23 cellular contexts compared by ENCODE assay signal in genomic region chr11:14275081-14275480, GRCh38.
A peak's percentile ranks its signal among the peaks of the same experiment; 100 is the strongest.
DNase-seq lines count a peak whose midpoint lies in the region; ATAC-seq and TF ChIP-seq lines count a peak whose summit lies in the region.
"Had no signal": no experiment of that assay in that cellular context is flagged by ENCODE, and none has a peak within 500 bp of the region (broad histone marks: within the 10 kb centered on the region; RNA-seq: fewer than 3 reads in every experiment).

No MANE protein-coding gene starts in this region.

- H2AFZ ChIP-seq in mesenchymal stem cell (ENCODE audit: low read depth, low read length), result no peak overlapping the region

- H2BK120ac ChIP-seq in mesenchymal stem cell (ENCODE audit: low read depth, low read length), result no peak overlapping the region

- no peak overlapping the region for H3K23ac ChIP-seq in mesenchymal stem cell (ENCODE audit: low read length in 2 of 2)

- H3K4ac ChIP-seq in mesenchymal stem cell (ENCODE audit: low read depth in 1 of 2, low read length in 2 of 2), result no peak overlapping the region

- no peak overlapping the region for H3K18ac ChIP-seq in mesenchymal stem cell (ENCODE audit: low read depth in 1 of 2, low read length in 2 of 2)

- H3K4me1 Mint-ChIP-seq in natural killer cell treated with Interleukin-12 subunit alpha and Interleukin-12 subunit beta and Interleukin-15 and Interleukin-18, amount 100 ng/mL, for 72 hours (ENCODE audit: low read depth in 2 of 2), result peaks cover 38 to 45% of the 10 kb centered on the region in 2 donors
- peaks cover 28 to 42% of the 10 kb centered on the region in 2 donors for H3K4me1 Mint-ChIP-seq in natural killer cell

- no peaks in the 10 kb centered on the region for H3K27me3 Mint-ChIP-seq in natural killer cell treated with Interleukin-12 subunit alpha and Interleukin-12 subunit beta and Interleukin-15 and Interleukin-18, amount 100 ng/mL, for 72 hours
- no peaks in the 10 kb centered on the region for H3K27me3 Mint-ChIP-seq in natural killer cell (ENCODE audit: low read depth in 2 of 2)
- H3K27me3 Mint-ChIP-seq: activated CD4-positive, alpha-beta memory T cell treated with anti-CD3 and anti-CD28 coated beads, Interleukin-2, amount 10 ng/mL, durations not matched to agents 7 days and 5 days; activated naive CD8-positive, alpha-beta T cell treated with anti-CD3 and anti-CD28 coated beads, Interleukin-2, amount 50 U/mL, for 24 hours; stimulated activated naive CD8-positive, alpha-beta T cell treated with anti-CD3 and anti-CD28 coated beads, Interleukin-15, amount 100 ng/mL, for 72 hours; type B pancreatic cell had no signal

- no peak overlapping the region for H2AK5ac ChIP-seq in mesenchymal stem cell (ENCODE audit: low read length, severe bottlenecking)

- peaks cover 13% of the 10 kb centered on the region for H3K79me1 ChIP-seq in mesenchymal stem cell (replicated peaks; ENCODE audit: low read length, poor library complexity, severe bottlenecking)

- H3K27me3 ChIP-seq in mesenchymal stem cell (ENCODE audit: control insufficient read depth in 1 of 2, insufficient read depth in 1 of 2, low read length in 2 of 2), result no peaks in the 10 kb centered on the region
- H3K27me3 ChIP-seq: ovary had no signal

- intact Hi-C loops in natural killer cell (cut with micrococcal nuclease), result no loop called here

- H3K9ac ChIP-seq in mesenchymal stem cell (ENCODE audit: low read length), result no peak overlapping the region

- H3K27ac Mint-ChIP-seq in natural killer cell treated with Interleukin-12 subunit alpha and Interleukin-12 subunit beta and Interleukin-15 and Interleukin-18, amount 100 ng/mL, for 72 hours, result peak overlapping the region; percentile 55 to 86
- peak overlapping the region in 1 of 2 donors; percentile 78 for H3K27ac Mint-ChIP-seq in natural killer cell
- H3K27ac Mint-ChIP-seq: activated CD4-positive, alpha-beta memory T cell treated with anti-CD3 and anti-CD28 coated beads, Interleukin-2, amount 10 ng/mL, durations not matched to agents 7 days and 5 days; activated naive CD8-positive, alpha-beta T cell treated with anti-CD3 and anti-CD28 coated beads, Interleukin-2, amount 50 U/mL, for 24 hours; stimulated activated naive CD8-positive, alpha-beta T cell treated with anti-CD3 and anti-CD28 coated beads, Interleukin-15, amount 100 ng/mL, for 72 hours; type B pancreatic cell had no signal

- DNase-seq in natural killer cell treated with Interleukin-12 subunit alpha and Interleukin-12 subunit beta and Interleukin-15 and Interleukin-18, amount 100 ng/mL, for 72 hours (ENCODE audit: low spot score), result no peak
- DNase-seq in natural killer cell, result no peak
- DNase-seq in brain pericyte (ENCODE audit: low read depth, low spot score), result peak; percentile 34
- peak; percentile 21 for DNase-seq in mesenchymal stem cell
- no peak for DNase-seq in activated effector memory CD4-positive, alpha-beta T cell treated with Interleukin-2 at 50 U/mL for 16 hours
- DNase-seq in NCI-H1105 treated with DMSO at 0.1 percent for 48 hours (lab: John Stamatoyannopoulos, UW), result no peak
- DNase-seq: activated CD4-positive, alpha-beta memory T cell treated with anti-CD3 and anti-CD28 coated beads, Interleukin-2, amount 10 ng/mL, durations not matched to agents 7 days and 5 days; activated naive CD8-positive, alpha-beta T cell treated with anti-CD3 and anti-CD28 coated beads, Interleukin-2, amount 50 U/mL, for 24 hours; activated T-cell treated with anti-CD3 and anti-CD28 coated beads, Interleukin-2, amount 50 U/mL, for 48 hours; cerebellar nuclear complex; effector memory CD4-positive, alpha-beta T cell; foreskin fibroblast; NCI-H69; ovary; SIG-M5; stimulated activated CD4-positive, alpha-beta T cell treated with anti-CD3 and anti-CD28 coated beads, Interleukin-2, amount 100 ng/mL, for 24 hours; stimulated activated naive CD8-positive, alpha-beta T cell treated with anti-CD3 and anti-CD28 coated beads, Interleukin-15, amount 100 ng/mL, for 72 hours; T-helper 1 cell had no signal

- H3K4me1 ChIP-seq in mesenchymal stem cell (ENCODE audit: control insufficient read depth, insufficient read depth, low read depth, low read length), result no peaks in the 10 kb centered on the region

- no peak overlapping the region for H2BK5ac ChIP-seq in mesenchymal stem cell (ENCODE audit: low read depth, low read length, poor library complexity, severe bottlenecking)

- H3K14ac ChIP-seq in mesenchymal stem cell (ENCODE audit: low read length in 2 of 2), result no peak overlapping the region

- no peak overlapping the region for H2BK15ac ChIP-seq in mesenchymal stem cell (ENCODE audit: low read depth, poor library complexity, severe bottlenecking)

- no peaks in the 10 kb centered on the region for H3K9me3 ChIP-seq in mesenchymal stem cell (ENCODE audit: control insufficient read depth, low read length)
- H3K9me3 ChIP-seq: A549, ovary had no signal

- no peak overlapping the region for H4K91ac ChIP-seq in mesenchymal stem cell (ENCODE audit: low read length)

- no peak for ATAC-seq in natural killer cell treated with Interleukin-12 subunit alpha and Interleukin-12 subunit beta and Interleukin-15 and Interleukin-18, amount 100 ng/mL, for 72 hours
- ATAC-seq in natural killer cell (no peak), HG03378 (IDR thresholded peaks at IDR 0.05; ENCODE audit: unreplicated experiment) (no peak), HG02840 (IDR thresholded peaks at IDR 0.05; ENCODE audit: low FRiP score, unreplicated experiment) (no peak)
- ATAC-seq: A549; activated naive CD8-positive, alpha-beta T cell treated with anti-CD3 and anti-CD28 coated beads, Interleukin-2, amount 50 U/mL, for 24 hours; stimulated activated naive CD8-positive, alpha-beta T cell treated with anti-CD3 and anti-CD28 coated beads, Interleukin-15, amount 100 ng/mL, for 72 hours had no signal

- no peak overlapping the region for H3K27ac ChIP-seq in mesenchymal stem cell (ENCODE audit: low read length, poor library complexity, severe bottlenecking)
- H3K27ac ChIP-seq: A549, ovary, VCaP had no signal

- peaks cover 14 to 77% of the 10 kb centered on the region in 2 experiments for H3K36me3 ChIP-seq in mesenchymal stem cell (ENCODE audit: control insufficient read depth in 1 of 2, insufficient read depth in 2 of 2, low read depth in 1 of 2, low read length in 2 of 2)
- H3K36me3 ChIP-seq: ovary had no signal

- no peak for TF ChIP-seq CTCF in natural killer cell (IDR thresholded peaks at IDR 0.05)

- H3K9me3 Mint-ChIP-seq in natural killer cell treated with Interleukin-12 subunit alpha and Interleukin-12 subunit beta and Interleukin-15 and Interleukin-18, amount 100 ng/mL, for 72 hours, result no peaks in the 10 kb centered on the region
- H3K9me3 Mint-ChIP-seq in natural killer cell, result no peaks in the 10 kb centered on the region
- H3K9me3 Mint-ChIP-seq: activated naive CD8-positive, alpha-beta T cell treated with anti-CD3 and anti-CD28 coated beads, Interleukin-2, amount 50 U/mL, for 24 hours; stimulated activated naive CD8-positive, alpha-beta T cell treated with anti-CD3 and anti-CD28 coated beads, Interleukin-15, amount 100 ng/mL, for 72 hours; type B pancreatic cell had no signal

- H3K4me2 ChIP-seq in mesenchymal stem cell (ENCODE audit: low read length, poor library complexity, severe bottlenecking), result no peak overlapping the region
- H3K4me2 ChIP-seq: A549 had no signal

- H4K8ac ChIP-seq in mesenchymal stem cell (ENCODE audit: low read length), result no peak overlapping the region

- no peak overlapping the region for H3K4me3 Mint-ChIP-seq in natural killer cell treated with Interleukin-12 subunit alpha and Interleukin-12 subunit beta and Interleukin-15 and Interleukin-18, amount 100 ng/mL, for 72 hours
- no peak overlapping the region for H3K4me3 Mint-ChIP-seq in natural killer cell
- H3K4me3 Mint-ChIP-seq: activated CD4-positive, alpha-beta memory T cell treated with anti-CD3 and anti-CD28 coated beads, Interleukin-2, amount 10 ng/mL, durations not matched to agents 7 days and 5 days; activated naive CD8-positive, alpha-beta T cell treated with anti-CD3 and anti-CD28 coated beads, Interleukin-2, amount 50 U/mL, for 24 hours; stimulated activated naive CD8-positive, alpha-beta T cell treated with anti-CD3 and anti-CD28 coated beads, Interleukin-15, amount 100 ng/mL, for 72 hours; type B pancreatic cell had no signal

- peaks cover 5% of the 10 kb centered on the region for H3K36me3 Mint-ChIP-seq in natural killer cell treated with Interleukin-12 subunit alpha and Interleukin-12 subunit beta and Interleukin-15 and Interleukin-18, amount 100 ng/mL, for 72 hours
- no peaks in the 10 kb centered on the region for H3K36me3 Mint-ChIP-seq in natural killer cell

- H3K4me3 ChIP-seq in mesenchymal stem cell (ENCODE audit: insufficient read depth in 1 of 2, low read depth in 1 of 2, low read length in 2 of 2), result no peak overlapping the region
- H3K4me3 ChIP-seq: A549, ovary had no signal

- H2BK12ac ChIP-seq in mesenchymal stem cell (ENCODE audit: low read length in 2 of 2), result no peak overlapping the region

Comparison
In these comparisons a context has a peak if more than half of its experiments do, and no peak if none do; other contexts are left out.
1. DNase-seq: peak in brain pericyte (single experiment) and mesenchymal stem cell (single experiment); none in natural killer cell treated with Interleukin-12 subunit alpha and Interleukin-12 subunit beta and Interleukin-15 and Interleukin-18, amount 100 ng/mL, for 72 hours (single experiment), natural killer cell (single experiment), activated effector memory CD4-positive, alpha-beta T cell treated with Interleukin-2 at 50 U/mL for 16 hours (single experiment) and NCI-H1105 treated with DMSO at 0.1 percent for 48 hours (single experiment).